ENCODE assay signal across 8 cellular contexts in the genomic region with DNA sequence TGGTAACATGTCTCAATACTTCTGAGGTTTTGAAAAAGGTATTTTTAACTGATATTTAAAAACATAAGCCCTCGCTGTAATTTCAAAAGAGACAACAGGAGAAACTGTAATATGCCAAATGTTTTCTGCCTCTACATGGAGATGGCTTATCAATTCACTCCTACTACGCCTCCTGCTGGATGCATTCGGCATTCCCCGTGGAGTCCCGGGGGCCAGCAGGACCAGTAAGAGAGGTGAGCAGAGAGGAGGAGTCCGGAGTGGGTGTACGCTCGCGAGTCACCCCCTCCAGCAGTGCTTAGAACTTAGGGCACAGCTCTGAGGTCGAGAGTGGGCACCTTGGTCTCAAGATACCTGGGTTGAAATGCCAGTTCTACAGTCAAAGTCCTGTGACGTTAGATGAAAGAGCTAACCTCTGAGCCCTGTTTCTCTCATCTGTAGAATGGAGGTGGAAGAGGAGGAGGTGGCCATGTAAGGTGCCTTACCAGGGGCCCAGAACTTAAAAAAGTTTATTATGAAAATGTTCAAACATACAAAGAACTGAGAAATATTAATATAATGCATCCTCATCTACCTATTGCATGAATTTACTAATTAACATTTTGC.
DNase-seq lines count a peak whose midpoint lies in the region; ATAC-seq and TF ChIP-seq lines count a peak whose summit lies in the region.

No MANE protein-coding gene starts in this region.

- peak; percentile 53 for TF ChIP-seq CTCF in hepatocyte (IDR thresholded peaks at IDR 0.05; ENCODE audit: poor library complexity)

- no peaks in the 10 kb centered on the region for H3K9me3 ChIP-seq in hepatocyte (ENCODE audit: low read depth)

- no peaks in the 10 kb centered on the region for H3K36me3 ChIP-seq in hepatocyte (replicated peaks; ENCODE audit: insufficient read depth, low read depth)

- no peaks in the 10 kb centered on the region for H3K27me3 Mint-ChIP-seq in stimulated activated naive B cell treated with anti-CD40 and anti-IgM and Interleukin-4, amounts not matched to agents 10 μg/mL and 1 μg/mL and 100 μg/mL, for 72 hours

- peak; percentile 70 for DNase-seq in NCI-H82 (lab: John Stamatoyannopoulos, UW)
- no peak for DNase-seq in NCI-H82 treated with DMSO at 0.1 percent for 48 hours (lab: John Stamatoyannopoulos, UW; ENCODE audit: unreplicated experiment)
- DNase-seq in NAMALWA (ENCODE audit: low spot score) = peak; percentile 59
- DNase-seq in activated naive CD4-positive, alpha-beta T cell treated with Interleukin-2 at 50 U/mL for 16 hours = peak; percentile 58
- DNase-seq in hepatocyte (ENCODE audit: low spot score) = no peak
- no peak for DNase-seq in stimulated activated naive B cell treated with anti-CD40 and anti-IgM and Interleukin-4, amounts not matched to agents 10 μg/mL and 1 μg/mL and 100 μg/mL, for 72 hours
- DNase-seq in GM19240 (ENCODE audit: insufficient read length, low spot score) = no peak
- DNase-seq in hypothalamus (lab: John Stamatoyannopoulos, UW) = no peak

- no peaks in the 10 kb centered on the region for H3K27me3 ChIP-seq in hepatocyte

- no peaks in the 10 kb centered on the region for H3K9me2 ChIP-seq in hepatocyte (replicated peaks; ENCODE audit: insufficient read depth)

- H3K79me2 ChIP-seq in hepatocyte = peaks cover 48% of the 10 kb centered on the region

- H2AFZ ChIP-seq in hepatocyte = no peak overlapping the region

- H4K20me1 ChIP-seq in hepatocyte (ENCODE audit: insufficient read depth, poor library complexity, severe bottlenecking) = peaks cover 2% of the 10 kb centered on the region

- no peak overlapping the region for H3K4me3 ChIP-seq in hepatocyte

- peak; percentile 51 to 56 for ATAC-seq in stimulated activated naive B cell treated with anti-CD40 and anti-IgM and Interleukin-4, amounts not matched to agents 10 μg/mL and 1 μg/mL and 100 μg/mL, for 72 hours (replicated peaks)

- H3K27ac Mint-ChIP-seq in stimulated activated naive B cell treated with anti-CD40 and anti-IgM and Interleukin-4, amounts not matched to agents 10 μg/mL and 1 μg/mL and 100 μg/mL, for 72 hours = peak overlapping the region; percentile 31

- WGBS in hepatocyte (ENCODE audit: low lambda C conversion rate, missing lambda C conversion rate) = 68% methylated on average over 11 of the region's 11 CpGs

- no peak overlapping the region for H3K4me3 Mint-ChIP-seq in stimulated activated naive B cell treated with anti-CD40 and anti-IgM and Interleukin-4, amounts not matched to agents 10 μg/mL and 1 μg/mL and 100 μg/mL, for 72 hours

- H3K36me3 Mint-ChIP-seq in stimulated activated naive B cell treated with anti-CD40 and anti-IgM and Interleukin-4, amounts not matched to agents 10 μg/mL and 1 μg/mL and 100 μg/mL, for 72 hours = peaks cover 52 to 67% of the 10 kb centered on the region in 2 donors

- no peak overlapping the region for H3K4me2 ChIP-seq in hepatocyte

- H3K27ac ChIP-seq in hepatocyte = no peak overlapping the region

- H3K4me1 ChIP-seq in hepatocyte (ENCODE audit: insufficient read depth) = no peaks in the 10 kb centered on the region

- H3K9me3 Mint-ChIP-seq in stimulated activated naive B cell treated with anti-CD40 and anti-IgM and Interleukin-4, amounts not matched to agents 10 μg/mL and 1 μg/mL and 100 μg/mL, for 72 hours = no peaks in the 10 kb centered on the region

- peaks cover 21 to 26% of the 10 kb centered on the region in 2 donors for H3K4me1 Mint-ChIP-seq in stimulated activated naive B cell treated with anti-CD40 and anti-IgM and Interleukin-4, amounts not matched to agents 10 μg/mL and 1 μg/mL and 100 μg/mL, for 72 hours

Comparison
In these comparisons a context has a peak if more than half of its experiments do, and no peak if none do; other contexts are left out.
1. DNase-seq: peak in NCI-H82 (single experiment), NAMALWA (single experiment) and activated naive CD4-positive, alpha-beta T cell treated with Interleukin-2 at 50 U/mL for 16 hours (single experiment); none in NCI-H82 treated with DMSO at 0.1 percent for 48 hours (single experiment), hepatocyte (single experiment), stimulated activated naive B cell treated with anti-CD40 and anti-IgM and Interleukin-4, amounts not matched to agents 10 μg/mL and 1 μg/mL and 100 μg/mL, for 72 hours (single experiment), GM19240 (single experiment) and hypothalamus (0 of 51).